Comparison of ENCODE assay signal across 1 cellular context in the genomic region with DNA sequence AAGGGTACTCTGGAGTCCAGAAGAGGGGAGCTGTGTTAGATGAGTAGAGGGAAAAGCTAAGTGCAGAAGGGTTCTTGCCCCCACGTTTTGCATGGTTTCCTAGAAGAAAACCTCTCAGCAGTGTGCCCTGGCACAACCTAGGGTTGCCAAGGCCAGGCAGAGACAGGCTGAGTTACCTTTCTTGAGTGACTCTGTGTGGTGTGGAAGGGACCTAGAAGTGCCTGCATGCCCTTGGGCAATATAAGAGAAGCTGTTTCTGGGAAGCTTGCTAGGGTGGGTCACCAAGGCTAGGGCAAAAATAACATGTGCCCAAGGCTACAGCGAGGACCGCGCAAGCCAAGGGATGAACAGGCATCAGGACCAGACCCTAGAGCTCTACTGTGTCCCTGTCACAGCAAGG.
TF ChIP-seq lines count a peak whose summit lies in the region.

No MANE protein-coding gene starts in this region.

TF ChIP-seq in H1, 55 proteins besides CTCF, POLR2A, EP300 and RAD21:
- TF ChIP-seq EGR1 (IDR thresholded peaks at IDR 0.05; ENCODE audit: borderline replicate concordance, low read depth, low read length) (no peak), E2F6 (IDR thresholded peaks at IDR 0.05) (no peak), BCL11A (IDR thresholded peaks at IDR 0.05; ENCODE audit: low read depth in 2 of 2, low read length in 2 of 2) (no peak), CHD2 (IDR thresholded peaks at IDR 0.05; ENCODE audit: low read length) (no peak), RBBP5 (IDR thresholded peaks at IDR 0.05; ENCODE audit: borderline replicate concordance, low read depth, low read length) (no peak), JUND (IDR thresholded peaks at IDR 0.05; ENCODE audit: low read length) (no peak), ZNF274 (IDR thresholded peaks at IDR 0.05; ENCODE audit: borderline replicate concordance, extremely low read depth, low read length) (no peak), TBP (IDR thresholded peaks at IDR 0.05; ENCODE audit: low read depth, low read length) (no peak), POU5F1 (IDR thresholded peaks at IDR 0.05; ENCODE audit: low read depth, low read length) (no peak), CBX5 (IDR thresholded peaks at IDR 0.05; ENCODE audit: low read depth, low read length) (no peak), CHD7 (IDR thresholded peaks at IDR 0.05; ENCODE audit: insufficient replicate concordance, low read length) (no peak), TCF12 (IDR thresholded peaks at IDR 0.05; ENCODE audit: low read depth, low read length) (no peak)
- TF ChIP-seq, protein P1, sequence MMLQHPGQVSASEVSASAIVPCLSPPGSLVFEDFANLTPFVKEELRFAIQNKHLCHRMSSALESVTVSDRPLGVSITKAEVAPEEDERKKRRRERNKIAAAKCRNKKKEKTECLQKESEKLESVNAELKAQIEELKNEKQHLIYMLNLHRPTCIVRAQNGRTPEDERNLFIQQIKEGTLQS (IDR thresholded peaks at IDR 0.05; ENCODE audit: insufficient read depth, low read depth, low read length): no peak
- TF ChIP-seq, protein P2, sequence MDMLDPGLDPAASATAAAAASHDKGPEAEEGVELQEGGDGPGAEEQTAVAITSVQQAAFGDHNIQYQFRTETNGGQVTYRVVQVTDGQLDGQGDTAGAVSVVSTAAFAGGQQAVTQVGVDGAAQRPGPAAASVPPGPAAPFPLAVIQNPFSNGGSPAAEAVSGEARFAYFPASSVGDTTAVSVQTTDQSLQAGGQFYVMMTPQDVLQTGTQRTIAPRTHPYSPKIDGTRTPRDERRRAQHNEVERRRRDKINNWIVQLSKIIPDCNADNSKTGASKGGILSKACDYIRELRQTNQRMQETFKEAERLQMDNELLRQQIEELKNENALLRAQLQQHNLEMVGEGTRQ (IDR thresholded peaks at IDR 0.05; ENCODE audit: low read length): no peak
